Comparison of ENCODE assay signal across 21 cellular contexts in genomic region chr19:14674764-14675163, GRCh38. TPM values are rescaled to one million over a fixed set of nuclear protein-coding genes. Genes with fewer than 3 reads are reported as not detected.
DNase-seq lines count a peak whose midpoint lies in the region; FAIRE-seq and TF ChIP-seq lines count a peak whose summit lies in the region.
"Had no signal": no experiment of that assay in that cellular context is flagged by ENCODE, and none has a peak within 500 bp of the region (broad histone marks: within the 10 kb centered on the region; RNA-seq: fewer than 3 reads in every experiment).

TSS of gene ADGRE3 (minus strand) at chr19:14674844. CDS start at chr19:14674770, 74 bp downstream.

- no peaks in the 10 kb centered on the region for H3K9me2 ChIP-seq in PC-9 (ENCODE audit: insufficient read depth)

- H3K27me3 ChIP-seq in BLaER1 treated with 17β-estradiol and CSF1 and Interleukin-3, amounts not matched to agents 10 nM and 100 nM: no peaks in the 10 kb centered on the region
- H3K27me3 ChIP-seq in HL-60 (ENCODE audit: insufficient read depth, poor library complexity, severe bottlenecking): no peaks in the 10 kb centered on the region
- H3K27me3 ChIP-seq in PC-9 (ENCODE audit: insufficient read depth, low read depth): peaks cover 95% of the 10 kb centered on the region
- H3K27me3 ChIP-seq: breast epithelium, hepatocyte, Peyer's patch had no signal

- peaks cover 14 to 77% (median 58%) of the 10 kb centered on the region in 10 experiments; a peak in 19 of 20 replicates for H3K4me1 ChIP-seq in BLaER1 treated with 17β-estradiol and CSF1 and Interleukin-3, amounts not matched to agents 10 nM and 100 nM
- no peaks in the 10 kb centered on the region for H3K4me1 ChIP-seq in PC-9 (replicated peaks; ENCODE audit: insufficient read depth)
- H3K4me1 ChIP-seq: breast epithelium, Peyer's patch had no signal

- BruUV-seq in PC-9 (replicated peaks; lab: Mats Ljungman, UMichigan): no TSS peak

- peak within 1 kb of the TSS in 7 of 11 experiments; percentile 28 to 74 (median 47); a peak in 12 of 22 replicates for H3K9ac ChIP-seq in BLaER1 treated with 17β-estradiol and CSF1 and Interleukin-3, amounts not matched to agents 10 nM and 100 nM

- H3K27ac ChIP-seq in BLaER1 treated with 17β-estradiol and CSF1 and Interleukin-3, amounts not matched to agents 10 nM and 100 nM: peak within 1 kb of the TSS; percentile 11 to 89 (median 81); a peak in 19 of 22 replicates
- peak within 1 kb of the TSS; percentile 15 for H3K27ac ChIP-seq in HL-60 (replicated peaks)
- H3K27ac ChIP-seq in PC-9: no peak within 1 kb of the TSS
- H3K27ac ChIP-seq: breast epithelium, hepatocyte, Peyer's patch had no signal

- peak; percentile 84 to 88 for DNase-seq in HL-60 (ENCODE audit: low read depth in 1 of 2, low spot score in 1 of 2)
- DNase-seq in PC-9: peak in 1 of 2 experiments; percentile 58
- DNase-seq in medulla oblongata (ENCODE audit: extremely low spot score): peak; percentile 24
- no peak for DNase-seq in frontal cortex (ENCODE audit: low spot score in 2 of 2)
- no peak for DNase-seq in NCI-H748 treated with DMSO at 0.1 percent for 48 hours (lab: John Stamatoyannopoulos, UW)
- no peak for DNase-seq in A172 (ENCODE audit: low spot score)
- DNase-seq in RCC 7860 (ENCODE audit: low spot score): no peak
- DNase-seq: activated naive CD8-positive, alpha-beta T cell treated with anti-CD3 and anti-CD28 coated beads, Interleukin-2, amount 10 ng/mL, durations not matched to agents 7 days and 5 days; Calu3; NCI-H146; NCI-H446; occipital lobe; Peyer's patch; stimulated activated CD4-positive, alpha-beta T cell treated with anti-CD3 and anti-CD28 coated beads, Interleukin-4, amount 100 ng/mL, for 24 hours had no signal

- CTCF ChIA-PET in PC-9 (lab: Charles Lee): no interaction called here

- H3K79me2 ChIP-seq in PC-9 (ENCODE audit: low read depth): no peaks in the 10 kb centered on the region
- H3K79me2 ChIP-seq: hepatocyte had no signal

- peaks cover 0 to 14% (median 8%) of the 10 kb centered on the region in 11 experiments; a peak in 17 of 22 replicates for H3K9me3 ChIP-seq in BLaER1 treated with 17β-estradiol and CSF1 and Interleukin-3, amounts not matched to agents 10 nM and 100 nM (replicated peaks in 1 of 11)
- no peaks in the 10 kb centered on the region for H3K9me3 ChIP-seq in PC-9 (ENCODE audit: insufficient read depth, low read depth)
- H3K9me3 ChIP-seq: Peyer's patch had no signal

- POLR2A ChIA-PET in PC-9 (lab: Charles Lee; ENCODE audit: unreplicated experiment): no interaction called here

- peak within 1 kb of the TSS in 10 of 11 experiments; percentile 32 to 87 (median 84); a peak in 19 of 22 replicates for H3K4me2 ChIP-seq in BLaER1 treated with 17β-estradiol and CSF1 and Interleukin-3, amounts not matched to agents 10 nM and 100 nM
- peak within 1 kb of the TSS; percentile 10; the same call in 1 of the 2 replicates for H3K4me2 ChIP-seq in PC-9
- H3K4me2 ChIP-seq: hepatocyte had no signal

- FAIRE-seq in frontal cortex (lab: Jason Lieb, UNC) (no peak), RCC 7860 (lab: Jason Lieb, UNC) (no peak)
- FAIRE-seq: GM19239 had no signal

- no peaks in the 10 kb centered on the region for H4K20me1 ChIP-seq in BLaER1 treated with 17β-estradiol and CSF1 and Interleukin-3, amounts not matched to agents 10 nM and 100 nM
- H4K20me1 ChIP-seq in PC-9 (ENCODE audit: insufficient read depth): no peaks in the 10 kb centered on the region; the same call in 1 of the 2 replicates

- no peaks in the 10 kb centered on the region; a peak in 1 of 22 replicates for H3K36me3 ChIP-seq in BLaER1 treated with 17β-estradiol and CSF1 and Interleukin-3, amounts not matched to agents 10 nM and 100 nM
- no peaks in the 10 kb centered on the region for H3K36me3 ChIP-seq in PC-9 (ENCODE audit: low read depth)
- H3K36me3 ChIP-seq: breast epithelium, Peyer's patch had no signal

- H3K4me3 ChIP-seq in BLaER1 treated with 17β-estradiol and CSF1 and Interleukin-3, amounts not matched to agents 10 nM and 100 nM: peak within 1 kb of the TSS in 3 of 10 experiments; percentile 1 to 54 (median 31); a peak in 5 of 20 replicates
- H3K4me3 ChIP-seq in HL-60 (replicated peaks; ENCODE audit: insufficient read depth, low read length): no peak within 1 kb of the TSS; the same call in 1 of the 2 replicates
- no peak within 1 kb of the TSS for H3K4me3 ChIP-seq in PC-9
- H3K4me3 ChIP-seq: breast epithelium, hepatocyte, Peyer's patch had no signal

- H2AFZ ChIP-seq in PC-9: no peak within 1 kb of the TSS
- H2AFZ ChIP-seq: hepatocyte had no signal

- peaks cover 9% of the 10 kb centered on the region; the same call in 1 of the 2 replicates for H3F3A ChIP-seq in PC-9 (ENCODE audit: insufficient read depth, low read depth)

- no peak for TF ChIP-seq CTCF in HL-60 (IDR thresholded peaks at IDR 0.05; ENCODE audit: insufficient read depth, low read length)
- TF ChIP-seq CTCF in PC-9 (conservative IDR thresholded peaks at IDR 0.05): no peak

- intact Hi-C loops in PC-9 (cut with micrococcal nuclease; ENCODE audit: unreplicated experiment): no loop called here

RNA-seq across cellular contexts. Expression of gene ADGRE3, which starts in this region (rescaled TPM):
- total RNA-seq in PC-9 (2021) (not detected in 2 replicates), frontal cortex (not detected)
- total RNA-seq in A172 (2014; rRNA removed; shearing (Covaris generic)): not detected in 2 replicates
- total RNA-seq: activated naive CD8-positive, alpha-beta T cell treated with anti-CD3 and anti-CD28 coated beads, Interleukin-2, amount 10 ng/mL, durations not matched to agents 7 days and 5 days; Calu3; hepatocyte; kidney epithelial cell; mesothelial cell of epicardium; occipital lobe; Peyer's patch; T-helper 1 cell treated with Interleukin-12 subunit alpha and Interleukin-12 subunit beta and Interleukin-4 antibody, amounts not matched to agents 30 ng/mL and 1 ng/mL, for 36 hours had no signal

Comparison
In these comparisons a context has a peak if more than half of its experiments do, and no peak if none do; other contexts are left out.
1. DNase-seq: peak in HL-60 (2 of 2) and medulla oblongata (single experiment); none in frontal cortex (0 of 2), NCI-H748 treated with DMSO at 0.1 percent for 48 hours (single experiment), A172 (single experiment) and RCC 7860 (single experiment).